Comparison of ENCODE assay signal across 32 cellular contexts in the genomic region with DNA sequence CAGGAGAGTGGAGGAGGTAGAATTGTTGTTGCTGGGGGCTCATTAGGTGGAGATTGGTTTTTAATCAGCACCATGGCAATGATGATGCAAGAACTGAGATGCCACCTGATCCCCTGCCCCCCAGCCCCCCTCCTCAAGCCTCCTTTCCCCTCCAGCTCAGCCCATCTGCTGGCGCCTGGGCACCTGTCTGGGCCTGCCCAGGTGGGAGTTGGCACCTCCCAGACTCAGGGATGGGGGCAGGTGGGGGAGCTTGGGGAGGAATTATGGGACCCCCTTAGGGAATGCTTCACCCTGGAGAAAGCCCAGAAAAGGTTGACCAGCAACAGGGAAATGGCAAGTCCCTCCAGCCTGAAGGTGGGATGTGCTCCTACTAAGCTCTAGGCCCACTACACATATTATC. TPM values are rescaled to one million over a fixed set of nuclear protein-coding genes. Genes with fewer than 3 reads are reported as not detected.
DNase-seq lines count a peak whose midpoint lies in the region; ATAC-seq and TF ChIP-seq lines count a peak whose summit lies in the region.
"Had no signal": no experiment of that assay in that cellular context is flagged by ENCODE, and none has a peak within 500 bp of the region (broad histone marks: within the 10 kb centered on the region; RNA-seq: fewer than 3 reads in every experiment).

No MANE protein-coding gene starts in this region.

- no peak for ATAC-seq in activated CD8-positive, alpha-beta memory T cell treated with anti-CD3 and anti-CD28 coated beads, Interleukin-2, amount 10 ng/mL, durations not matched to agents 7 days and 5 days
- ATAC-seq in CD4-positive, alpha-beta T cell (ENCODE audit: poor library complexity): no peak
- ATAC-seq: activated CD4-positive, CD25-positive, alpha-beta regulatory T cell treated with anti-CD3 and anti-CD28 coated beads, Interleukin-2, amount 50 U/mL, for 24 hours; activated T-helper 17 cell treated with anti-CD3 and anti-CD28 coated beads, Interleukin-2, amount 50 U/mL, for 72 hours; gastroesophageal sphincter; HepG2; left colon; right cardiac atrium; Right ventricle myocardium inferior; stimulated activated naive CD8-positive, alpha-beta T cell treated with anti-CD3 and anti-CD28 coated beads, Interleukin-15, Interleukin-2, amounts not matched to agents 100 U/mL and 50 U/mL, for 24 hours had no signal

- no peaks in the 10 kb centered on the region for H3K27me3 ChIP-seq in endodermal cell (ENCODE audit: control insufficient read depth, insufficient read depth, low read length, poor library complexity, severe bottlenecking)
- H3K27me3 ChIP-seq in CD4-positive, alpha-beta T cell (ENCODE audit: control insufficient read depth, insufficient read depth, low read length): no peaks in the 10 kb centered on the region
- H3K27me3 ChIP-seq: breast epithelium, testis had no signal

- peak overlapping the region; percentile 86 for H3K27ac ChIP-seq in endodermal cell (ENCODE audit: low read depth, low read length)
- H3K27ac ChIP-seq in CD4-positive, alpha-beta T cell (ENCODE audit: low read depth, low read length): no peak overlapping the region
- H3K27ac ChIP-seq: breast epithelium, gastroesophageal sphincter, testis had no signal

- peaks cover 7% of the 10 kb centered on the region for H3K36me3 ChIP-seq in endodermal cell (ENCODE audit: control insufficient read depth, insufficient read depth, low read length)
- H3K36me3 ChIP-seq: breast epithelium had no signal

- WGBS in endodermal cell (ENCODE audit: insufficient coverage in 1 of 2, insufficient read length in 1 of 2), 2 experiments: 100% methylated on average over 1 of the region's 1 CpG; no CpG with 5 or more reads in 1 of the 2 experiments

- no peak overlapping the region for H3K4me3 ChIP-seq in endodermal cell (ENCODE audit: low read length)
- H3K4me3 ChIP-seq: breast epithelium, gastroesophageal sphincter, smooth muscle cell, testis had no signal

- POLR2A ChIA-PET in CD4-positive, alpha-beta T cell (lab: Charles Lee): no interaction called here

- no peaks in the 10 kb centered on the region for H3K9me3 Mint-ChIP-seq in activated CD8-positive, alpha-beta memory T cell treated with anti-CD3 and anti-CD28 coated beads, Interleukin-2, amount 10 ng/mL, durations not matched to agents 7 days and 5 days (ENCODE audit: low read depth)
- H3K9me3 Mint-ChIP-seq in endodermal cell (no peaks in the 10 kb centered on the region), type B pancreatic cell (no peaks in the 10 kb centered on the region)
- H3K9me3 Mint-ChIP-seq in CD4-positive, alpha-beta T cell: no peaks in the 10 kb centered on the region
- H3K9me3 Mint-ChIP-seq: activated T-helper 17 cell treated with anti-CD3 and anti-CD28 coated beads, Interleukin-2, amount 50 U/mL, for 72 hours; nephron progenitor cell; T-helper 1 cell treated with Interleukin-12 subunit alpha and Interleukin-12 subunit beta and Interleukin-4 antibody, amounts not matched to agents 30 μg/mL and 1 μg/mL, for 36 hours had no signal

- H3K4me1 ChIP-seq in endodermal cell (ENCODE audit: control insufficient read depth, insufficient read depth, low read length): no peaks in the 10 kb centered on the region
- H3K4me1 ChIP-seq: breast epithelium, gastroesophageal sphincter, testis had no signal

- CTCF ChIA-PET in activated CD8-positive, alpha-beta memory T cell treated with anti-CD3 and anti-CD28 coated beads, Interleukin-2, amount 10 ng/mL, durations not matched to agents 7 days and 5 days (lab: Charles Lee): interaction anchor here (1.3 to 5.8 kb wide), 2 partner anchors 11 to 74 kb away, joined by 4 to 25 read pairs; no protein-coding TSS in a partner anchor
- CTCF ChIA-PET in CD4-positive, alpha-beta T cell (lab: Charles Lee): no interaction called here

- no peaks in the 10 kb centered on the region for H3K27me3 Mint-ChIP-seq in activated CD8-positive, alpha-beta memory T cell treated with anti-CD3 and anti-CD28 coated beads, Interleukin-2, amount 10 ng/mL, durations not matched to agents 7 days and 5 days
- no peaks in the 10 kb centered on the region for H3K27me3 Mint-ChIP-seq in endodermal cell (ENCODE audit: insufficient read depth)
- peaks cover 13% of the 10 kb centered on the region for H3K27me3 Mint-ChIP-seq in type B pancreatic cell
- no peaks in the 10 kb centered on the region for H3K27me3 Mint-ChIP-seq in CD4-positive, alpha-beta T cell
- H3K27me3 Mint-ChIP-seq: activated T-helper 17 cell treated with anti-CD3 and anti-CD28 coated beads, Interleukin-2, amount 50 U/mL, for 72 hours had no signal

- no peaks in the 10 kb centered on the region for H3K9me3 ChIP-seq in endodermal cell (ENCODE audit: control insufficient read depth, low read length)
- H3K9me3 ChIP-seq in CD4-positive, alpha-beta T cell (ENCODE audit: control insufficient read depth, low read length): no peaks in the 10 kb centered on the region
- H3K9me3 ChIP-seq: breast epithelium, gastroesophageal sphincter, SK-N-SH, testis had no signal

- H3K4me1 Mint-ChIP-seq in activated CD8-positive, alpha-beta memory T cell treated with anti-CD3 and anti-CD28 coated beads, Interleukin-2, amount 10 ng/mL, durations not matched to agents 7 days and 5 days: peaks cover 2% of the 10 kb centered on the region
- H3K4me1 Mint-ChIP-seq in endodermal cell (peaks cover 8% of the 10 kb centered on the region), type B pancreatic cell (ENCODE audit: unreplicated experiment) (peaks cover 27% of the 10 kb centered on the region)
- H3K4me1 Mint-ChIP-seq in CD4-positive, alpha-beta T cell (ENCODE audit: low read depth): no peaks in the 10 kb centered on the region

- TF ChIP-seq CTCF in endodermal cell (conservative IDR thresholded peaks at IDR 0.05) (no peak), type B pancreatic cell (conservative IDR thresholded peaks at IDR 0.05) (no peak)
- no peak for TF ChIP-seq CTCF in CD4-positive, alpha-beta T cell (IDR thresholded peaks at IDR 0.05)

- H3K27ac Mint-ChIP-seq in activated CD8-positive, alpha-beta memory T cell treated with anti-CD3 and anti-CD28 coated beads, Interleukin-2, amount 10 ng/mL, durations not matched to agents 7 days and 5 days: no peak overlapping the region
- H3K27ac Mint-ChIP-seq in endodermal cell (no peak overlapping the region), type B pancreatic cell (no peak overlapping the region)
- H3K27ac Mint-ChIP-seq in CD4-positive, alpha-beta T cell: no peak overlapping the region
- H3K27ac Mint-ChIP-seq: T-helper 1 cell treated with Interleukin-12 subunit alpha and Interleukin-12 subunit beta and Interleukin-4 antibody, amounts not matched to agents 30 μg/mL and 1 μg/mL, for 36 hours had no signal

- no peaks in the 10 kb centered on the region for H3K36me3 Mint-ChIP-seq in activated CD8-positive, alpha-beta memory T cell treated with anti-CD3 and anti-CD28 coated beads, Interleukin-2, amount 10 ng/mL, durations not matched to agents 7 days and 5 days
- H3K36me3 Mint-ChIP-seq in endodermal cell (ENCODE audit: low read depth) (peaks cover 6% of the 10 kb centered on the region), type B pancreatic cell (peaks cover 11% of the 10 kb centered on the region)
- peaks cover 11% of the 10 kb centered on the region for H3K36me3 Mint-ChIP-seq in CD4-positive, alpha-beta T cell (ENCODE audit: low read depth)

- intact Hi-C loops in CD4-positive, alpha-beta T cell (cut with DNase I, micrococcal nuclease): no loop called here

- DNase-seq in activated CD8-positive, alpha-beta memory T cell treated with anti-CD3 and anti-CD28 coated beads, Interleukin-2, amount 10 ng/mL, durations not matched to agents 7 days and 5 days: peak; percentile 14
- no peak for DNase-seq in activated CD8-positive, alpha-beta memory T cell treated with anti-CD3 and anti-CD28 coated beads, Interleukin-2, amount 50 U/mL, for 4 hours
- DNase-seq in NCI-H69 (lab: John Stamatoyannopoulos, UW) (peak; percentile 95), endodermal cell (no peak), type B pancreatic cell (ENCODE audit: extremely low spot score, unreplicated experiment) (peak; percentile 47), hepatic stellate cell (ENCODE audit: low spot score) (no peak)
- no peak for DNase-seq in CD4-positive, alpha-beta T cell
- no peak for DNase-seq in stimulated activated naive CD4-positive, alpha-beta T cell (lab: John Stamatoyannopoulos, UW)
- DNase-seq: activated CD4-positive, alpha-beta T cell treated with anti-CD3 and anti-CD28 coated beads, Interleukin-2, amount 50 U/mL, for 48 hours; activated naive CD4-positive, alpha-beta T cell treated with anti-CD3 and anti-CD28 coated beads, Interleukin-2, amount 50 U/mL, for 16 hours; amygdala; Calu3; hippocampal formation; Karpas-422; left colon; mammary epithelial cell; NCI-H146; NCI-H510A treated with DMSO at 0.1 percent for 48 hours; nephron progenitor cell; right cardiac atrium; SK-N-SH; stimulated activated naive CD8-positive, alpha-beta T cell treated with anti-CD3 and anti-CD28 coated beads, Interleukin-15, Interleukin-2, amounts not matched to agents 100 U/mL and 50 U/mL, for 24 hours; testis had no signal

- no peak overlapping the region for H3K9ac ChIP-seq in endodermal cell (ENCODE audit: extremely low read depth, low read length, poor library complexity, severe bottlenecking)
- H3K9ac ChIP-seq: SK-N-SH had no signal

- no peak overlapping the region for H3K4me3 Mint-ChIP-seq in activated CD8-positive, alpha-beta memory T cell treated with anti-CD3 and anti-CD28 coated beads, Interleukin-2, amount 10 ng/mL, durations not matched to agents 7 days and 5 days
- H3K4me3 Mint-ChIP-seq in endodermal cell (no peak overlapping the region), type B pancreatic cell (no peak overlapping the region)
- no peak overlapping the region for H3K4me3 Mint-ChIP-seq in CD4-positive, alpha-beta T cell
- H3K4me3 Mint-ChIP-seq: activated T-helper 17 cell treated with anti-CD3 and anti-CD28 coated beads, Interleukin-2, amount 50 U/mL, for 72 hours; nephron progenitor cell; T-helper 1 cell treated with Interleukin-12 subunit alpha and Interleukin-12 subunit beta and Interleukin-4 antibody, amounts not matched to agents 30 μg/mL and 1 μg/mL, for 36 hours had no signal

RNA-seq across cellular contexts. Expression of a gene that starts 1.5 kb away (rescaled TPM):
- under 1 TPM; 0.35 to 0.44 TPM for total RNA-seq in activated CD8-positive, alpha-beta memory T cell treated with anti-CD3 and anti-CD28 coated beads, Interleukin-2, amount 10 ng/mL, durations not matched to agents 7 days and 5 days
- total RNA-seq in endodermal cell: under 1 TPM; 0.31 to 0.57 TPM
- 67.1 TPM for polyA plus RNA-seq in endodermal cell (2013, experiment 1 of 2)
- polyA plus RNA-seq in endodermal cell (2013, experiment 2 of 2): 44.6 TPM
- total RNA-seq in type B pancreatic cell (ENCODE audit: low replicate concordance): 0.48 and 2.2 TPM in 2 replicates
- total RNA-seq in CD4-positive, alpha-beta T cell: under 1 TPM in 1 of 2 experiments, not detected in 1; 0.08 TPM
- total RNA-seq: fibroblast of lung, gastroesophageal sphincter, mammary epithelial cell, Right ventricle myocardium inferior, smooth muscle cell had no signal

RNA-seq across cellular contexts. Expression of a gene that starts 22.1 kb away (rescaled TPM):
- 10 to 100 TPM; 59.8 to 61.8 TPM for total RNA-seq in activated CD8-positive, alpha-beta memory T cell treated with anti-CD3 and anti-CD28 coated beads, Interleukin-2, amount 10 ng/mL, durations not matched to agents 7 days and 5 days
- 100 to 1,000 TPM; 103 to 107 TPM for total RNA-seq in endodermal cell
- 108 TPM for polyA plus RNA-seq in endodermal cell (2013, experiment 1 of 2)
- 85.8 TPM for polyA plus RNA-seq in endodermal cell (2013, experiment 2 of 2)
- total RNA-seq in type B pancreatic cell (ENCODE audit: low replicate concordance): 103 and 104 TPM in 2 replicates
- total RNA-seq in CD4-positive, alpha-beta T cell: 10 to 100 TPM; 54.9 to 56.6 TPM

RNA-seq across cellular contexts. Expression of a gene that starts 22.3 kb away (rescaled TPM):
- 100 to 1,000 TPM; 138 to 139 TPM for total RNA-seq in activated CD8-positive, alpha-beta memory T cell treated with anti-CD3 and anti-CD28 coated beads, Interleukin-2, amount 10 ng/mL, durations not matched to agents 7 days and 5 days
- 100 to 1,000 TPM; 159 to 174 TPM for total RNA-seq in endodermal cell
- polyA plus RNA-seq in endodermal cell (2013, experiment 1 of 2): 114 TPM
- polyA plus RNA-seq in endodermal cell (2013, experiment 2 of 2): 106 TPM
- 174 and 226 TPM in 2 replicates for total RNA-seq in type B pancreatic cell (ENCODE audit: low replicate concordance)
- 100 to 1,000 TPM in 1 of 2 experiments, 10 to 100 TPM in 1; 95.0 to 107 TPM for total RNA-seq in CD4-positive, alpha-beta T cell

RNA-seq across cellular contexts. Expression of a gene that starts 35.0 kb away (rescaled TPM):
- not detected for total RNA-seq in activated CD8-positive, alpha-beta memory T cell treated with anti-CD3 and anti-CD28 coated beads, Interleukin-2, amount 10 ng/mL, durations not matched to agents 7 days and 5 days
- total RNA-seq in endodermal cell: 10 to 100 TPM; 62.5 to 67.5 TPM
- 144 TPM for polyA plus RNA-seq in endodermal cell (2013, experiment 1 of 2)
- 124 TPM for polyA plus RNA-seq in endodermal cell (2013, experiment 2 of 2)
- 19.8 and 67.3 TPM in 2 replicates for total RNA-seq in type B pancreatic cell (ENCODE audit: low replicate concordance)
- total RNA-seq in CD4-positive, alpha-beta T cell: not detected
- total RNA-seq: activated T-helper 17 cell treated with anti-CD3 and anti-CD28 coated beads, Interleukin-2, amount 50 U/mL, for 72 hours; fibroblast of lung; HepG2 had no signal

Comparison
In these comparisons a context has a peak if more than half of its experiments do, and no peak if none do; other contexts are left out.
1. DNase-seq: peak in activated CD8-positive, alpha-beta memory T cell treated with anti-CD3 and anti-CD28 coated beads, Interleukin-2, amount 10 ng/mL, durations not matched to agents 7 days and 5 days (single experiment), NCI-H69 (single experiment) and type B pancreatic cell (single experiment); none in activated CD8-positive, alpha-beta memory T cell treated with anti-CD3 and anti-CD28 coated beads, Interleukin-2, amount 50 U/mL, for 4 hours (single experiment), endodermal cell (single experiment), CD4-positive, alpha-beta T cell (0 of 10), hepatic stellate cell (single experiment) and stimulated activated naive CD4-positive, alpha-beta T cell (0 of 6).